11 cellular contexts compared by ENCODE assay signal in genomic region chr4:77570508-77571214, GRCh38. TPM values are rescaled to one million over a fixed set of nuclear protein-coding genes. Genes with fewer than 3 reads are reported as not detected.
"Had no signal": no experiment of that assay in that cellular context is flagged by ENCODE, and none has a peak within 500 bp of the region (broad histone marks: within the 10 kb centered on the region; RNA-seq: fewer than 3 reads in every experiment).

No MANE protein-coding gene starts in this region.

RNA-seq across cellular contexts. Expression of gene CXCL13, which starts 35.0 kb away (rescaled TPM):
- total RNA-seq: activated naive CD8-positive, alpha-beta T cell treated with anti-CD3 and anti-CD28 coated beads for 36 hours; activated naive CD8-positive, alpha-beta T cell treated with anti-CD3 and anti-CD28 coated beads, Interleukin-2, amount 10 ng/mL, durations not matched to agents 7 days and 5 days; adrenal gland; aorta; ascending aorta; astrocyte; body of pancreas; bronchial epithelial cell; cardiac muscle cell; cardiac septum; cerebellum had no signal
